ENCODE assay signal across 27 cellular contexts in genomic region chr3:68614087-68614486, GRCh38.
"Had no signal": no experiment of that assay in that cellular context is flagged by ENCODE, and none has a peak within 500 bp of the region (broad histone marks: within the 10 kb centered on the region; RNA-seq: fewer than 3 reads in every experiment).

No MANE protein-coding gene starts in this region.

- H3K36me3 ChIP-seq: colonic mucosa, esophagus muscularis mucosa, esophagus squamous epithelium, gastrocnemius medialis, gastroesophageal sphincter, heart left ventricle, heart right ventricle had no signal

- FAIRE-seq: colon, endometrium, frontal cortex had no signal

- H3K27me3 ChIP-seq: colonic mucosa, dorsolateral prefrontal cortex, esophagus muscularis mucosa, esophagus squamous epithelium, foreskin keratinocyte, gastrocnemius medialis, gastroesophageal sphincter, heart left ventricle, heart right ventricle had no signal

- ATAC-seq: effector memory CD8-positive, alpha-beta T cell; esophagus mucosa; foreskin keratinocyte; gastrocnemius medialis; gastroesophageal sphincter; heart left ventricle; heart right ventricle had no signal

- H3K4me3 ChIP-seq: colonic mucosa, coronary artery, dorsolateral prefrontal cortex, esophagus muscularis mucosa, esophagus squamous epithelium, gastrocnemius medialis, gastroesophageal sphincter, heart left ventricle, heart right ventricle had no signal

- H3K4me1 ChIP-seq: colonic mucosa, esophagus muscularis mucosa, esophagus squamous epithelium, foreskin keratinocyte, gastrocnemius medialis, gastroesophageal sphincter, heart left ventricle, heart right ventricle had no signal

- DNase-seq: colonic mucosa; cortex of kidney; dermis blood vessel endothelial cell; dorsolateral prefrontal cortex; effector CD4-positive, alpha-beta T cell; effector CD8-positive, alpha-beta T cell; effector memory CD4-positive, alpha-beta T cell; effector memory CD8-positive, alpha-beta T cell; endodermal cell; erythroblast; esophagus squamous epithelium; foreskin fibroblast; foreskin keratinocyte; foreskin melanocyte; gastrocnemius medialis; glutamatergic neuron; head of caudate nucleus; heart left ventricle; heart right ventricle had no signal

- H3K9me3 ChIP-seq: colonic mucosa, esophagus squamous epithelium, gastrocnemius medialis had no signal

- H3K27ac ChIP-seq: colonic mucosa, coronary artery, dorsolateral prefrontal cortex, epithelial cell of prostate, esophagus muscularis mucosa, esophagus squamous epithelium, foreskin keratinocyte, gastrocnemius medialis, gastroesophageal sphincter, heart left ventricle, heart right ventricle had no signal
